Comparison of ENCODE assay signal across 25 cellular contexts in genomic region chr1:200176181-200176580, GRCh38.
"Had no signal": no experiment of that assay in that cellular context is flagged by ENCODE, and none has a peak within 500 bp of the region (broad histone marks: within the 10 kb centered on the region; RNA-seq: fewer than 3 reads in every experiment).

No MANE protein-coding gene starts in this region.

- H3K9me3 ChIP-seq: left lung, lower lobe of right lung, pancreas, prostate gland, spleen, tibial nerve, uterus had no signal

- H3K4me1 ChIP-seq: left lung, lower lobe of right lung, prostate gland, tibial nerve, uterus had no signal

- H3K27me3 ChIP-seq: left lung, pancreas, spleen, tibial nerve, uterus had no signal

- H3K36me3 ChIP-seq: left lung, lower lobe of right lung, prostate gland, spleen, tibial nerve, uterus had no signal

- H3K27ac ChIP-seq: left lung, lower lobe of right lung, pancreas, prostate gland, skin epidermis, spleen, tibial nerve, uterus had no signal

- DNase-seq: hippocampal formation; kidney glomerular epithelial cell; left colon; left lung; lower lobe of right lung; mammary epithelial cell; mesenchymal stem cell; naive thymus-derived CD8-positive, alpha-beta T cell; nucleus accumbens; posterior cingulate gyrus; retina; right cardiac atrium; spleen; stimulated activated CD4-positive, alpha-beta T cell treated with anti-CD3 and anti-CD28 coated beads, Interleukin-4, amount 100 ng/mL, for 24 hours; stimulated activated naive CD4-positive, alpha-beta T cell; stimulated activated naive CD8-positive, alpha-beta T cell treated with anti-CD3 and anti-CD28 coated beads, Interleukin-15, amount 100 ng/mL, for 72 hours; substantia nigra; uterus had no signal

- H3K4me3 ChIP-seq: left lung, lower lobe of right lung, pancreas, prostate gland, skin epidermis, spleen, tibial nerve, uterus had no signal

- FAIRE-seq: keratinocyte, pancreas had no signal

- ATAC-seq: left colon; left lung; lower lobe of right lung; naive thymus-derived CD8-positive, alpha-beta T cell; right cardiac atrium; sciatic nerve; stimulated activated effector memory CD8-positive, alpha-beta T cell treated with anti-CD3 and anti-CD28 coated beads, Interleukin-12 subunit alpha, Interleukin-12 subunit beta, amount 100 ng/mL, for 72 hours; stimulated activated naive CD8-positive, alpha-beta T cell treated with anti-CD3 and anti-CD28 coated beads, Interleukin-15, amount 100 ng/mL, for 72 hours had no signal
